ENCODE assay signal across 14 cellular contexts in genomic region chr17:29706045-29706431, GRCh38.
A peak's percentile ranks its signal among the peaks of the same experiment; 100 is the strongest.
DNase-seq lines count a peak whose midpoint lies in the region; ATAC-seq, FAIRE-seq and TF ChIP-seq lines count a peak whose summit lies in the region.
"Had no signal": no experiment of that assay in that cellular context is flagged by ENCODE, and none has a peak within 500 bp of the region (broad histone marks: within the 10 kb centered on the region; RNA-seq: fewer than 3 reads in every experiment).

No MANE protein-coding gene starts in this region.

- H3K36me3 ChIP-seq in OCI-LY3 (replicated peaks; ENCODE audit: low read depth, low read length), result no peaks in the 10 kb centered on the region
- H3K36me3 ChIP-seq in small intestine (ENCODE audit: control insufficient read depth in 2 of 2, insufficient read depth in 2 of 2, low read length in 2 of 2), result peaks cover 0 to 2% of the 10 kb centered on the region in 2 donors

- H3K4me3 ChIP-seq in OCI-LY3 (ENCODE audit: low read length) (peak overlapping the region; percentile 56), dorsolateral prefrontal cortex (no peak overlapping the region), small intestine (ENCODE audit: low read depth in 1 of 2, low read length in 2 of 2) (no peak overlapping the region)
- H3K4me3 ChIP-seq: lung had no signal

- no peak overlapping the region for H2AFZ ChIP-seq in OCI-LY3 (ENCODE audit: low read depth, low read length)

- peaks cover 18% of the 10 kb centered on the region for H3K36me3 Mint-ChIP-seq in T-helper 1 cell treated with Interleukin-12 subunit alpha and Interleukin-12 subunit beta and Interleukin-4 antibody, amounts not matched to agents 30 μg/mL and 1 μg/mL, for 36 hours (ENCODE audit: low read depth)

- intact Hi-C loops in dorsolateral prefrontal cortex (cut with DNase I), result loop anchor here in 1 of 2 donors (5.0 kb wide), 1 partner anchor 71 kb away; no protein-coding TSS in a partner anchor

- peak overlapping the region; percentile 99 for H3K27ac Mint-ChIP-seq in T-helper 1 cell treated with Interleukin-12 subunit alpha and Interleukin-12 subunit beta and Interleukin-4 antibody, amounts not matched to agents 30 μg/mL and 1 μg/mL, for 36 hours

- H3K4me1 ChIP-seq in OCI-LY3 (ENCODE audit: low read length) (peaks cover 30% of the 10 kb centered on the region), small intestine (ENCODE audit: control insufficient read depth in 2 of 2, insufficient read depth in 1 of 2, low read depth in 1 of 2, low read length in 1 of 2) (peaks cover 0 to 3% of the 10 kb centered on the region in 2 donors)

- H3K4me3 Mint-ChIP-seq in T-helper 1 cell treated with Interleukin-12 subunit alpha and Interleukin-12 subunit beta and Interleukin-4 antibody, amounts not matched to agents 30 μg/mL and 1 μg/mL, for 36 hours, result peak overlapping the region; percentile 86

- DNase-seq in T-helper 1 cell, result no peak
- DNase-seq in dorsolateral prefrontal cortex, result no peak
- DNase-seq in small intestine, result no peak
- no peak for DNase-seq in NCI-H748 treated with DMSO at 0.1 percent for 48 hours (lab: John Stamatoyannopoulos, UW)
- no peak for DNase-seq in NCI-H1436 (lab: John Stamatoyannopoulos, UW)
- DNase-seq: foreskin keratinocyte, NCI-H1092 had no signal

- H3K9ac ChIP-seq in OCI-LY3 (ENCODE audit: low read length), result peak overlapping the region; percentile 55

- H4K20me1 ChIP-seq in OCI-LY3 (ENCODE audit: insufficient read depth, low read length), result no peaks in the 10 kb centered on the region

- peak overlapping the region; percentile 63 for H3K4me2 ChIP-seq in OCI-LY3 (ENCODE audit: low read length)

- H3K9me3 ChIP-seq in OCI-LY3 (ENCODE audit: insufficient read depth, low read length) (no peaks in the 10 kb centered on the region), small intestine (ENCODE audit: control insufficient read depth, low read depth) (no peaks in the 10 kb centered on the region)

- H3K4me1 Mint-ChIP-seq in T-helper 1 cell treated with Interleukin-12 subunit alpha and Interleukin-12 subunit beta and Interleukin-4 antibody, amounts not matched to agents 30 μg/mL and 1 μg/mL, for 36 hours (ENCODE audit: low read depth), result peaks cover 29% of the 10 kb centered on the region

- FAIRE-seq in small intestine (lab: Jason Lieb, UNC), result no peak

- no peak for TF ChIP-seq CTCF in OCI-LY3 (IDR thresholded peaks at IDR 0.05; ENCODE audit: low read depth, low read length)
- TF ChIP-seq CTCF in dorsolateral prefrontal cortex (IDR thresholded peaks at IDR 0.05 in 54 of 56, conservative IDR thresholded peaks at IDR 0.05 in 2 of 56; ENCODE audit: low read depth in 1 of 56, partially characterized antibody in 56 of 56), result no peak

- H3K27me3 Mint-ChIP-seq in T-helper 1 cell treated with Interleukin-12 subunit alpha and Interleukin-12 subunit beta and Interleukin-4 antibody, amounts not matched to agents 30 μg/mL and 1 μg/mL, for 36 hours (ENCODE audit: low read depth), result no peaks in the 10 kb centered on the region

- H3K27ac ChIP-seq in OCI-LY3 (ENCODE audit: low read length) (peak overlapping the region; percentile 93), dorsolateral prefrontal cortex (peak overlapping the region in 48 of 59 donors; percentile 3 to 85 (median 65)), small intestine (ENCODE audit: low read depth in 1 of 2, low read length in 1 of 2) (peak overlapping the region; percentile 48 to 86)
- H3K27ac ChIP-seq: 22Rv1, foreskin keratinocyte had no signal

- H3K27me3 ChIP-seq in OCI-LY3 (ENCODE audit: low read depth, low read length) (no peaks in the 10 kb centered on the region), dorsolateral prefrontal cortex (no peaks in the 10 kb centered on the region), small intestine (ENCODE audit: control insufficient read depth in 2 of 2, insufficient read depth in 2 of 2, low read length in 2 of 2) (no peaks in the 10 kb centered on the region)
- H3K27me3 ChIP-seq: brain microvascular endothelial cell, foreskin keratinocyte had no signal

- H3K9me3 Mint-ChIP-seq in T-helper 1 cell treated with Interleukin-12 subunit alpha and Interleukin-12 subunit beta and Interleukin-4 antibody, amounts not matched to agents 30 μg/mL and 1 μg/mL, for 36 hours, result no peaks in the 10 kb centered on the region

- no peak for ATAC-seq in GM19023 (IDR thresholded peaks at IDR 0.05; ENCODE audit: unreplicated experiment)
- ATAC-seq: foreskin keratinocyte, HCT116 had no signal

- no peaks in the 10 kb centered on the region for H3K79me2 ChIP-seq in OCI-LY3 (ENCODE audit: low read length)
